ENCODE assay signal across 10 cellular contexts in genomic region chr17:6588165-6588564, GRCh38. TPM values are rescaled to one million over a fixed set of nuclear protein-coding genes. Genes with fewer than 3 reads are reported as not detected.
"Had no signal": no experiment of that assay in that cellular context is flagged by ENCODE, and none has a peak within 500 bp of the region (broad histone marks: within the 10 kb centered on the region; RNA-seq: fewer than 3 reads in every experiment).

No MANE protein-coding gene starts in this region.

- H3K27ac ChIP-seq: HL-60, KMS-11 had no signal

- H3K4me3 ChIP-seq: GM23248, HAP-1 had no signal

- DNase-seq: GM23248, GOT3, H7, HFFc6, KBM-7 had no signal

- H3K27ac Mint-ChIP-seq: IgD-negative memory B cell had no signal

- H3K9ac ChIP-seq: GM23248, KMS-11 had no signal

- H3K4me3 Mint-ChIP-seq: HFFc6, IgD-negative memory B cell had no signal

- H3K4me2 ChIP-seq: KMS-11 had no signal

- H3K27me3 Mint-ChIP-seq: IgD-negative memory B cell had no signal

- H3K9me3 ChIP-seq: HAP-1 had no signal

- ATAC-seq: HCT116 had no signal

- H3K4me1 ChIP-seq: HAP-1 had no signal

- H2AFZ ChIP-seq: GM23248 had no signal

RNA-seq across cellular contexts. Expression of gene PITPNM3, which starts 31.8 kb away (rescaled TPM):
- polyA plus RNA-seq: IgD-negative memory B cell had no signal
